8 cellular contexts compared by ENCODE assay signal in the genomic region with DNA sequence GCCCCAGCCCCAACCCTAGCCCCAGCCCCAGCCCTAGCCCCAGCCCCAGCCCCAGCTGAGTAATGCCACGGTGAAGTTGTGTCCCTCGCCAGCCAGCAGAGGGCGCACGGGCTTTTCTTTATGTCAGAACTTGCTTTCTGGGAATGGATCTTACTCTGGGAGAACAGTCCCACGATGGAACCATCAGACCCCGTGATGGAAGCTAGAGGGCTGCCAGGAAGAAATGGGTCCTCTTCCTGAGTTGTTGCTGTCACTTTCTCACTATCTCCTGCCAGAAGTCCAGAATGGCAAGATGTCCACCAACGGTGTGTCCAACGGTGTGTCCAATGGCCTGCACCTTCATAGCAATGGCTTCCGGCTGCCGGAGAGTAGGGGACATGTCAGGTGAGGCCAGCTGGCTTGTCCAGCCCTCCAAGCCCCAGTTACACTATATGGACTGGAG. TPM values are rescaled to one million over a fixed set of nuclear protein-coding genes. Genes with fewer than 3 reads are reported as not detected.
A peak's percentile ranks its signal among the peaks of the same experiment; 100 is the strongest.
DNase-seq lines count a peak whose midpoint lies in the region; ATAC-seq lines count a peak whose summit lies in the region.

No MANE protein-coding gene starts in this region.

- H3K27ac ChIP-seq in caudate nucleus (ENCODE audit: low read depth, low read length): no peak overlapping the region

- ATAC-seq in left colon (peak; percentile 45), GM21528 (IDR thresholded peaks at IDR 0.05; ENCODE audit: low FRiP score, unreplicated experiment) (no peak), HG03175 (IDR thresholded peaks at IDR 0.05; ENCODE audit: unreplicated experiment) (no peak)

- intact Hi-C loops in left colon (cut with DNase I, micrococcal nuclease): no loop called here

- peak; percentile 6 for DNase-seq in GDM1 (lab: John Stamatoyannopoulos, UW)
- peak; percentile 47 for DNase-seq in NCI-H1105 (lab: John Stamatoyannopoulos, UW)
- peak; percentile 60 to 69 for DNase-seq in activated CD4-positive, alpha-beta T cell treated with anti-CD3 and anti-CD28 coated beads for 24 hours (ENCODE audit: low read depth in 2 of 2)
- DNase-seq in caudate nucleus (lab: John Stamatoyannopoulos, UW): peak in 54 of 61 donors; percentile 3 to 76 (median 36)
- peak; percentile 48 to 71 for DNase-seq in left colon
- peak; percentile 63 for DNase-seq in stimulated activated CD4-positive, alpha-beta T cell treated with anti-CD3 and anti-CD28 coated beads, Interleukin-1b, Interleukin-23, amount 100 ng/mL, for 48 hours

RNA-seq across cellular contexts. Expression of gene TMEM222, which starts 25.2 kb away (rescaled TPM):
- total RNA-seq in left colon: 10 to 100 TPM; 29.2 to 30.2 TPM

RNA-seq across cellular contexts. Expression of gene SYTL1, which starts 45.0 kb away (rescaled TPM):
- 10 to 100 TPM; 12.9 to 15.2 TPM for total RNA-seq in left colon

Comparison
In these comparisons a context has a peak if more than half of its experiments do, and no peak if none do; other contexts are left out.
1. DNase-seq: peak in every context shown above with its lines; median percentile 64 in activated CD4-positive, alpha-beta T cell treated with anti-CD3 and anti-CD28 coated beads for 24 hours; 63 in stimulated activated CD4-positive, alpha-beta T cell treated with anti-CD3 and anti-CD28 coated beads, Interleukin-1b, Interleukin-23, amount 100 ng/mL, for 48 hours; 60 in left colon; 47 in NCI-H1105; 36 in caudate nucleus; 6 in GDM1.